ENCODE assay signal across 1 cellular context in genomic region chr1:17190526-17190995, GRCh38.
TF ChIP-seq lines count a peak whose summit lies in the region.

No MANE protein-coding gene starts in this region.

TF ChIP-seq in HCT116, 20 proteins besides CTCF, POLR2A, EP300 and RAD21 (continued from another document):
- no peak for TF ChIP-seq FOSL1 (IDR thresholded peaks at IDR 0.05; ENCODE audit: low read depth)
- no peak for TF ChIP-seq TCF7L2 (IDR thresholded peaks at IDR 0.05; ENCODE audit: borderline replicate concordance, extremely low read depth, insufficient read depth, insufficient read length)
- TF ChIP-seq CEBPB (IDR thresholded peaks at IDR 0.05; ENCODE audit: low read depth), result no peak
- TF ChIP-seq SRF (IDR thresholded peaks at IDR 0.05; ENCODE audit: low read depth), result no peak
- TF ChIP-seq REST (IDR thresholded peaks at IDR 0.05; ENCODE audit: low read depth), result no peak
- no peak for TF ChIP-seq ATF3 (IDR thresholded peaks at IDR 0.05)
TF ChIP-seq in HCT116: peak in this region for 0.
